ENCODE assay signal across 13 cellular contexts in the genomic region with DNA sequence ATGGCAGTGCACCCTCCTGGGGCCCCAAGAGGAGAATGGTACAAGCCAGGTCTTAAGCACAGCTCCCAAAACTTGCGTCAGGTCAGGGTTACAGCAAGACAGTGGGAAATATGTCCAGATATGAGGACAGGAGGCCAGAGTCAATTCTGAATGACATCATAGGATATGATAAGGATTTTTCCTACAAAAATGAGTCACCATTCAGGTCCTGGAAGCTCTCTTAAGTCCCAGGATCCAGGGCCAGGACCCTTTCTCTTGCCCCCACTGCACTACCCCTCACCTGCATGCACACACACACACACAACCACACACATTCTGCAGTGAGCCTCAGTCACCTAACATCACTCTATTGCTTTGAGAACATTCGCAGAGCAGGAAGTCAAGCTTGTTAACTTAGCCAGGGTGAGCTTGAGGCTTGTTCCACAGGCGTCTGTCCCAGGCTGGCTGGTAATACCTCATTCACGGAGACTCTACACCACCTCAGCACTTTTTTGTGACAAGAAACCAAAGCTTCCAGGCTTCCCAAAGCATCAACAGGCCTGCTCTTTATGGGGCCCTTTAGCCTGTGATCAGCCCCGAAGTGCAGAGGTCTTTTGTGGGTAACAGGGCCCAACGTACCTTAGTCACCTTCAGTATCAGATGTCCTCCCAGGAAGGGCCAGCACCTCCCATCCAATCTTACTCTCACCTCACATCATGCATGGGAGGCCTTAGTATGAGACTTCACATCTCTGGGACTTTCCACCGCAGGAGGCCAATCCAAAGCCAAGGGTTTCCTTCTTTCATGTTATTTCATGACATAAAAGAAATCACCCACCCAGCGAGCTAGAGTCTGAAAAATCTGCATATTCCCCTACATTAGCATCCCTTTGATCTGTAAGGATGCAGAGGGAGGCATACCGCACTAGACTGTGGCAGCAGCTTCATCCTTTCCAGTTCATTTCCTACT.
DNase-seq lines count a peak whose midpoint lies in the region; ATAC-seq and TF ChIP-seq lines count a peak whose summit lies in the region.
"Had no signal": no experiment of that assay in that cellular context is flagged by ENCODE, and none has a peak within 500 bp of the region (broad histone marks: within the 10 kb centered on the region; RNA-seq: fewer than 3 reads in every experiment).

No MANE protein-coding gene starts in this region.

- peak; percentile 23 to 61 (median 49) for DNase-seq in stimulated activated naive CD4-positive, alpha-beta T cell (lab: John Stamatoyannopoulos, UW)
- DNase-seq in stimulated activated naive CD4-positive, alpha-beta T cell treated with Interleukin-2 at 50 U/mL for 16 hours (lab: John Stamatoyannopoulos, UW), result no peak
- DNase-seq in activated naive CD4-positive, alpha-beta T cell treated with anti-CD3 and anti-CD28 coated beads for 36 hours, result peak; percentile 86
- DNase-seq in hepatocyte (ENCODE audit: low spot score), result peak; percentile 26
- no peak for DNase-seq in sciatic nerve (ENCODE audit: low spot score)
- no peak for DNase-seq in GM19238 (ENCODE audit: insufficient read length, low spot score)
- DNase-seq: cerebellar nuclear complex, KBM-7, NCI-H446, SHP77 treated with DMSO at 0.1 percent for 48 hours had no signal

- TF ChIP-seq CTCF in hepatocyte (IDR thresholded peaks at IDR 0.05; ENCODE audit: poor library complexity), result no peak

- no peaks in the 10 kb centered on the region for H3K27me3 Mint-ChIP-seq in activated naive CD4-positive, alpha-beta T cell treated with anti-CD3 and anti-CD28 coated beads for 36 hours (ENCODE audit: low read depth)

- H3K4me3 Mint-ChIP-seq in activated naive CD4-positive, alpha-beta T cell treated with anti-CD3 and anti-CD28 coated beads for 36 hours, result peak overlapping the region; percentile 20

- H3K4me1 Mint-ChIP-seq in activated naive CD4-positive, alpha-beta T cell treated with anti-CD3 and anti-CD28 coated beads for 36 hours (ENCODE audit: low read depth), result peaks cover 52% of the 10 kb centered on the region

- no peaks in the 10 kb centered on the region for H3K9me3 ChIP-seq in hepatocyte (ENCODE audit: low read depth)
- H3K9me3 ChIP-seq: right atrium auricular region had no signal

- H3K4me2 ChIP-seq in hepatocyte, result no peak overlapping the region

- 90% methylated on average over 9 of the region's 9 CpGs for WGBS in hepatocyte (ENCODE audit: low lambda C conversion rate, missing lambda C conversion rate)

- H3K4me3 ChIP-seq in hepatocyte, result no peak overlapping the region
- H3K4me3 ChIP-seq: right atrium auricular region had no signal

- H3K36me3 ChIP-seq in hepatocyte (replicated peaks; ENCODE audit: insufficient read depth, low read depth), result no peaks in the 10 kb centered on the region
- H3K36me3 ChIP-seq: right atrium auricular region had no signal

- no peaks in the 10 kb centered on the region for H3K79me2 ChIP-seq in hepatocyte

- H3K27ac Mint-ChIP-seq in activated naive CD4-positive, alpha-beta T cell treated with anti-CD3 and anti-CD28 coated beads for 36 hours, result peak overlapping the region; percentile 72

- no peak overlapping the region for H2AFZ ChIP-seq in hepatocyte

- no peaks in the 10 kb centered on the region for H4K20me1 ChIP-seq in hepatocyte (ENCODE audit: insufficient read depth, poor library complexity, severe bottlenecking)

- no peak for ATAC-seq in GM21576 (IDR thresholded peaks at IDR 0.05; ENCODE audit: unreplicated experiment)
- ATAC-seq in sciatic nerve, result no peak
- no peak for ATAC-seq in GM21526 (IDR thresholded peaks at IDR 0.05; ENCODE audit: low FRiP score, unreplicated experiment)

- intact Hi-C loops in activated naive CD4-positive, alpha-beta T cell treated with anti-CD3 and anti-CD28 coated beads for 36 hours (cut with micrococcal nuclease), result loop anchor here (1.0 to 5.0 kb wide), 6 partner anchors 26 to 414 kb away; a partner anchor contains a TSS
- intact Hi-C loops in sciatic nerve (cut with DNase I), result no loop called here

- no peaks in the 10 kb centered on the region for H3K9me3 Mint-ChIP-seq in activated naive CD4-positive, alpha-beta T cell treated with anti-CD3 and anti-CD28 coated beads for 36 hours

- H3K9me2 ChIP-seq in hepatocyte (replicated peaks; ENCODE audit: insufficient read depth), result no peaks in the 10 kb centered on the region

- H3K4me1 ChIP-seq in hepatocyte (ENCODE audit: insufficient read depth), result peaks cover 13% of the 10 kb centered on the region

- H3K27ac ChIP-seq in hepatocyte, result no peak overlapping the region
- H3K27ac ChIP-seq: right atrium auricular region had no signal

- no peaks in the 10 kb centered on the region for H3K36me3 Mint-ChIP-seq in activated naive CD4-positive, alpha-beta T cell treated with anti-CD3 and anti-CD28 coated beads for 36 hours (ENCODE audit: low read depth)

- H3K27me3 ChIP-seq in hepatocyte, result no peaks in the 10 kb centered on the region
- H3K27me3 ChIP-seq: right atrium auricular region had no signal

- CTCF ChIA-PET in activated naive CD4-positive, alpha-beta T cell treated with anti-CD3 and anti-CD28 coated beads for 36 hours (lab: Charles Lee), result interaction anchor here (0.7 to 1.4 kb wide), 4 partner anchors 12 to 106 kb away, joined by 3 to 4 read pairs (median 3); no protein-coding TSS in a partner anchor

Comparison
In these comparisons a context has a peak if more than half of its experiments do, and no peak if none do; other contexts are left out.
1. DNase-seq: peak in stimulated activated naive CD4-positive, alpha-beta T cell (6 of 6), activated naive CD4-positive, alpha-beta T cell treated with anti-CD3 and anti-CD28 coated beads for 36 hours (single experiment) and hepatocyte (single experiment); none in stimulated activated naive CD4-positive, alpha-beta T cell treated with Interleukin-2 at 50 U/mL for 16 hours (single experiment), sciatic nerve (single experiment) and GM19238 (single experiment).